In genomic region chr13:51000058-51000457, GRCh38 we compare ENCODE assay signal across 1 cellular context.
TF ChIP-seq lines count a peak whose summit lies in the region.

No MANE protein-coding gene starts in this region.

TF ChIP-seq in GM23338, 12 proteins besides CTCF, POLR2A, EP300 and RAD21:
- TF ChIP-seq, protein P1, sequence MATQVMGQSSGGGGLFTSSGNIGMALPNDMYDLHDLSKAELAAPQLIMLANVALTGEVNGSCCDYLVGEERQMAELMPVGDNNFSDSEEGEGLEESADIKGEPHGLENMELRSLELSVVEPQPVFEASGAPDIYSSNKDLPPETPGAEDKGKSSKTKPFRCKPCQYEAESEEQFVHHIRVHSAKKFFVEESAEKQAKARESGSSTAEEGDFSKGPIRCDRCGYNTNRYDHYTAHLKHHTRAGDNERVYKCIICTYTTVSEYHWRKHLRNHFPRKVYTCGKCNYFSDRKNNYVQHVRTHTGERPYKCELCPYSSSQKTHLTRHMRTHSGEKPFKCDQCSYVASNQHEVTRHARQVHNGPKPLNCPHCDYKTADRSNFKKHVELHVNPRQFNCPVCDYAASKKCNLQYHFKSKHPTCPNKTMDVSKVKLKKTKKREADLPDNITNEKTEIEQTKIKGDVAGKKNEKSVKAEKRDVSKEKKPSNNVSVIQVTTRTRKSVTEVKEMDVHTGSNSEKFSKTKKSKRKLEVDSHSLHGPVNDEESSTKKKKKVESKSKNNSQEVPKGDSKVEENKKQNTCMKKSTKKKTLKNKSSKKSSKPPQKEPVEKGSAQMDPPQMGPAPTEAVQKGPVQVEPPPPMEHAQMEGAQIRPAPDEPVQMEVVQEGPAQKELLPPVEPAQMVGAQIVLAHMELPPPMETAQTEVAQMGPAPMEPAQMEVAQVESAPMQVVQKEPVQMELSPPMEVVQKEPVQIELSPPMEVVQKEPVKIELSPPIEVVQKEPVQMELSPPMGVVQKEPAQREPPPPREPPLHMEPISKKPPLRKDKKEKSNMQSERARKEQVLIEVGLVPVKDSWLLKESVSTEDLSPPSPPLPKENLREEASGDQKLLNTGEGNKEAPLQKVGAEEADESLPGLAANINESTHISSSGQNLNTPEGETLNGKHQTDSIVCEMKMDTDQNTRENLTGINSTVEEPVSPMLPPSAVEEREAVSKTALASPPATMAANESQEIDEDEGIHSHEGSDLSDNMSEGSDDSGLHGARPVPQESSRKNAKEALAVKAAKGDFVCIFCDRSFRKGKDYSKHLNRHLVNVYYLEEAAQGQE (IDR thresholded peaks at IDR 0.05; ENCODE audit: unreplicated experiment) = no peak
- TF ChIP-seq, protein P2, sequence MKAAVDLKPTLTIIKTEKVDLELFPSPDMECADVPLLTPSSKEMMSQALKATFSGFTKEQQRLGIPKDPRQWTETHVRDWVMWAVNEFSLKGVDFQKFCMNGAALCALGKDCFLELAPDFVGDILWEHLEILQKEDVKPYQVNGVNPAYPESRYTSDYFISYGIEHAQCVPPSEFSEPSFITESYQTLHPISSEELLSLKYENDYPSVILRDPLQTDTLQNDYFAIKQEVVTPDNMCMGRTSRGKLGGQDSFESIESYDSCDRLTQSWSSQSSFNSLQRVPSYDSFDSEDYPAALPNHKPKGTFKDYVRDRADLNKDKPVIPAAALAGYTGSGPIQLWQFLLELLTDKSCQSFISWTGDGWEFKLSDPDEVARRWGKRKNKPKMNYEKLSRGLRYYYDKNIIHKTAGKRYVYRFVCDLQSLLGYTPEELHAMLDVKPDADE (IDR thresholded peaks at IDR 0.05) = no peak
- TF ChIP-seq ZNF331 (CRISPR knock-in tag; IDR thresholded peaks at IDR 0.05; ENCODE audit: low read depth) (no peak), NANOG (IDR thresholded peaks at IDR 0.05; ENCODE audit: borderline replicate concordance) (no peak), POLR2AphosphoS5 (IDR thresholded peaks at IDR 0.05; ENCODE audit: low read depth) (no peak), EZH2 (IDR thresholded peaks at IDR 0.05; ENCODE audit: low read depth, unreplicated experiment) (no peak), ZNF114 (CRISPR knock-in tag; IDR thresholded peaks at IDR 0.05) (no peak), EZH2phosphoT487 (IDR thresholded peaks at IDR 0.05; ENCODE audit: unreplicated experiment) (no peak), STAT1 (IDR thresholded peaks at IDR 0.05; ENCODE audit: unreplicated experiment) (no peak), CREB1 (CRISPR knock-in tag; IDR thresholded peaks at IDR 0.05; ENCODE audit: low read depth) (no peak), JUNB (IDR thresholded peaks at IDR 0.05; ENCODE audit: unreplicated experiment) (no peak)
- TF ChIP-seq, protein P3, sequence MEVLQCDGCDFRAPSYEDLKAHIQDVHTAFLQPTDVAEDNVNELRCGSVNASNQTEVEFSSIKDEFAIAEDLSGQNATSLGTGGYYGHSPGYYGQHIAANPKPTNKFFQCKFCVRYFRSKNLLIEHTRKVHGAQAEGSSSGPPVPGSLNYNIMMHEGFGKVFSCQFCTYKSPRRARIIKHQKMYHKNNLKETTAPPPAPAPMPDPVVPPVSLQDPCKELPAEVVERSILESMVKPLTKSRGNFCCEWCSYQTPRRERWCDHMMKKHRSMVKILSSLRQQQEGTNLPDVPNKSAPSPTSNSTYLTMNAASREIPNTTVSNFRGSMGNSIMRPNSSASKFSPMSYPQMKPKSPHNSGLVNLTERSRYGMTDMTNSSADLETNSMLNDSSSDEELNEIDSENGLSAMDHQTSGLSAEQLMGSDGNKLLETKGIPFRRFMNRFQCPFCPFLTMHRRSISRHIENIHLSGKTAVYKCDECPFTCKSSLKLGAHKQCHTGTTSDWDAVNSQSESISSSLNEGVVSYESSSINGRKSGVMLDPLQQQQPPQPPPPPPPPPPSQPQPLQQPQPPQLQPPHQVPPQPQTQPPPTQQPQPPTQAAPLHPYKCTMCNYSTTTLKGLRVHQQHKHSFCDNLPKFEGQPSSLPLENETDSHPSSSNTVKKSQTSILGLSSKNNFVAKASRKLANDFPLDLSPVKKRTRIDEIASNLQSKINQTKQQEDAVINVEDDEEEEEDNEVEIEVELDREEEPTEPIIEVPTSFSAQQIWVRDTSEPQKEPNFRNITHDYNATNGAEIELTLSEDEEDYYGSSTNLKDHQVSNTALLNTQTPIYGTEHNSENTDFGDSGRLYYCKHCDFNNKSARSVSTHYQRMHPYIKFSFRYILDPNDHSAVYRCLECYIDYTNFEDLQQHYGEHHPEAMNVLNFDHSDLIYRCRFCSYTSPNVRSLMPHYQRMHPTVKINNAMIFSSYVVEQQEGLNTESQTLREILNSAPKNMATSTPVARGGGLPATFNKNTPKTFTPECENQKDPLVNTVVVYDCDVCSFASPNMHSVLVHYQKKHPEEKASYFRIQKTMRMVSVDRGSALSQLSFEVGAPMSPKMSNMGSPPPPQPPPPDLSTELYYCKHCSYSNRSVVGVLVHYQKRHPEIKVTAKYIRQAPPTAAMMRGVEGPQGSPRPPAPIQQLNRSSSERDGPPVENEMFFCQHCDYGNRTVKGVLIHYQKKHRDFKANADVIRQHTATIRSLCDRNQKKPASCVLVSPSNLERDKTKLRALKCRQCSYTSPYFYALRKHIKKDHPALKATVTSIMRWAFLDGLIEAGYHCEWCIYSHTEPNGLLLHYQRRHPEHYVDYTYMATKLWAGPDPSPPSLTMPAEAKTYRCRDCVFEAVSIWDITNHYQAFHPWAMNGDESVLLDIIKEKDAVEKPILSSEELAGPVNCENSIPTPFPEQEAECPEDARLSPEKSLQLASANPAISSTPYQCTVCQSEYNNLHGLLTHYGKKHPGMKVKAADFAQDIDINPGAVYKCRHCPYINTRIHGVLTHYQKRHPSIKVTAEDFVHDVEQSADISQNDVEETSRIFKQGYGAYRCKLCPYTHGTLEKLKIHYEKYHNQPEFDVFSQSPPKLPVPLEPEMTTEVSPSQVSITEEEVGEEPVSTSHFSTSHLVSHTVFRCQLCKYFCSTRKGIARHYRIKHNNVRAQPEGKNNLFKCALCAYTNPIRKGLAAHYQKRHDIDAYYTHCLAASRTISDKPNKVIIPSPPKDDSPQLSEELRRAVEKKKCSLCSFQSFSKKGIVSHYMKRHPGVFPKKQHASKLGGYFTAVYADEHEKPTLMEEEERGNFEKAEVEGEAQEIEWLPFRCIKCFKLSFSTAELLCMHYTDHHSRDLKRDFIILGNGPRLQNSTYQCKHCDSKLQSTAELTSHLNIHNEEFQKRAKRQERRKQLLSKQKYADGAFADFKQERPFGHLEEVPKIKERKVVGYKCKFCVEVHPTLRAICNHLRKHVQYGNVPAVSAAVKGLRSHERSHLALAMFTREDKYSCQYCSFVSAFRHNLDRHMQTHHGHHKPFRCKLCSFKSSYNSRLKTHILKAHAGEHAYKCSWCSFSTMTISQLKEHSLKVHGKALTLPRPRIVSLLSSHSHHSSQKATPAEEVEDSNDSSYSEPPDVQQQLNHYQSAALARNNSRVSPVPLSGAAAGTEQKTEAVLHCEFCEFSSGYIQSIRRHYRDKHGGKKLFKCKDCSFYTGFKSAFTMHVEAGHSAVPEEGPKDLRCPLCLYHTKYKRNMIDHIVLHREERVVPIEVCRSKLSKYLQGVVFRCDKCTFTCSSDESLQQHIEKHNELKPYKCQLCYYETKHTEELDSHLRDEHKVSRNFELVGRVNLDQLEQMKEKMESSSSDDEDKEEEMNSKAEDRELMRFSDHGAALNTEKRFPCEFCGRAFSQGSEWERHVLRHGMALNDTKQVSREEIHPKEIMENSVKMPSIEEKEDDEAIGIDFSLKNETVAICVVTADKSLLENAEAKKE (CRISPR knock-in tag; IDR thresholded peaks at IDR 0.05) = no peak
